Comparison of ENCODE assay signal across 9 cellular contexts in genomic region chr1:38032992-38033391, GRCh38. TPM values are rescaled to one million over a fixed set of nuclear protein-coding genes. Genes with fewer than 3 reads are reported as not detected.
"Had no signal": no experiment of that assay in that cellular context is flagged by ENCODE, and none has a peak within 500 bp of the region (broad histone marks: within the 10 kb centered on the region; RNA-seq: fewer than 3 reads in every experiment).

No MANE protein-coding gene starts in this region.

RNA-seq across cellular contexts. Expression of gene POU3F1, which starts 13.6 kb away (rescaled TPM):
- total RNA-seq: hepatocyte, kidney, left colon, left lung, left ventricle myocardium superior, liver, lower lobe of right lung, mucosa of descending colon had no signal
- polyA plus RNA-seq: liver; naive thymus-derived CD4-positive, alpha-beta T cell had no signal
